In the genomic region with DNA sequence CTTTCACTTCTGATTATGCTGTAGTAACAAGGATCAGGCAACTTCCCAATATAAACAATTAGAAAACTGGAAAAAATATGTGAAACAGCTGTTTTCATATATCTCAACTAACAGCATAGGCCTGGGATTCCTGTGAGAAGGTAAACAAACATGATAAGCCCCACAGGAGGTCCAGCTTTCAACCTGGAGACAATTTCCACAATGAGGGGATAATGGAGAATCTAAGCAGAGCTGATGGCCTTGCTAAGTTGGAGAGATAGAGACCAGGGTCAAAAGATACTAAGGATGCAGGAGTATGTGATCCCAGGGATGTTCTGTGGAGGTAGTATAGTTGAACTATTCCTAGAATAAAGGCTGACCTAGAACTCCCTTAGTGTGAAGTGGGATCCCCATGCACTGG, we compare ENCODE assay signal across 7 cellular contexts.
"Had no signal": no experiment of that assay in that cellular context is flagged by ENCODE, and none has a peak within 500 bp of the region (broad histone marks: within the 10 kb centered on the region; RNA-seq: fewer than 3 reads in every experiment).

No MANE protein-coding gene starts in this region.

- ATAC-seq: HepG2, K562 had no signal

- H3K4me1 Mint-ChIP-seq: IgD-negative memory B cell had no signal

- H3K27me3 Mint-ChIP-seq: IgD-negative memory B cell had no signal

- H3K27ac ChIP-seq: HL-60 had no signal

- H3K27ac Mint-ChIP-seq: IgD-negative memory B cell had no signal

- H3K4me3 ChIP-seq: K562 had no signal

- H3K4me3 Mint-ChIP-seq: IgD-negative memory B cell had no signal

- H3K36me3 Mint-ChIP-seq: IgD-negative memory B cell had no signal

- DNase-seq: IMR-90, KBM-7, KG1 had no signal
